ENCODE assay signal across 24 cellular contexts in genomic region chr15:93770788-93771187, GRCh38.
A peak's percentile ranks its signal among the peaks of the same experiment; 100 is the strongest.
DNase-seq lines count a peak whose midpoint lies in the region; ATAC-seq, FAIRE-seq and TF ChIP-seq lines count a peak whose summit lies in the region.
"Had no signal": no experiment of that assay in that cellular context is flagged by ENCODE, and none has a peak within 500 bp of the region (broad histone marks: within the 10 kb centered on the region; RNA-seq: fewer than 3 reads in every experiment).

No MANE protein-coding gene starts in this region.

- peaks cover 8% of the 10 kb centered on the region for H3K9me3 Mint-ChIP-seq in nephron

- no peak overlapping the region for H3K4me3 Mint-ChIP-seq in nephron
- H3K4me3 Mint-ChIP-seq: CD14-positive monocyte; CD4-positive, alpha-beta T cell; CD8-positive, alpha-beta memory T cell; HFFc6 had no signal

- H3K27me3 ChIP-seq in HepG2 (ENCODE audit: control insufficient read depth in 1 of 2, insufficient read depth in 2 of 2, low read length in 2 of 2) = no peaks in the 10 kb centered on the region
- H3K27me3 ChIP-seq in right lobe of liver = no peaks in the 10 kb centered on the region
- no peaks in the 10 kb centered on the region for H3K27me3 ChIP-seq in K562 (ENCODE audit: control insufficient read depth in 2 of 2, insufficient read depth in 2 of 2, low read length in 2 of 2)
- H3K27me3 ChIP-seq in esophagus squamous epithelium = no peaks in the 10 kb centered on the region
- H3K27me3 ChIP-seq: BE2C; BLaER1 treated with 17β-estradiol and CSF1 and Interleukin-3, amounts not matched to agents 10 nM and 100 nM had no signal

- H3K36me3 ChIP-seq in HepG2 (replicated peaks in 1 of 2; ENCODE audit: control insufficient read depth in 1 of 2, insufficient read depth in 2 of 2, low read length in 2 of 2) (no peaks in the 10 kb centered on the region), right lobe of liver (no peaks in the 10 kb centered on the region), K562 (ENCODE audit: control insufficient read depth, insufficient read depth, low read length) (no peaks in the 10 kb centered on the region), esophagus squamous epithelium (no peaks in the 10 kb centered on the region)
- H3K36me3 ChIP-seq: BE2C; BLaER1 treated with 17β-estradiol and CSF1 and Interleukin-3, amounts not matched to agents 10 nM and 100 nM; HAP-1 had no signal

- H3K4me1 Mint-ChIP-seq in nephron = peaks cover 20% of the 10 kb centered on the region
- H3K4me1 Mint-ChIP-seq: CD14-positive monocyte; CD8-positive, alpha-beta memory T cell had no signal

- in situ Hi-C loops in HepG2 (cut with HindIII; ENCODE audit: extremely low pct_ligation_motif_present, low pct_unique_long_range_greater_than_20kb) = no loop called here
- in situ Hi-C loops in K562 (cut with MboI) = no loop called here

- TF ChIP-seq POLR2A in HepG2 (IDR thresholded peaks at IDR 0.05; ENCODE audit: insufficient read depth in 1 of 2, low read depth in 2 of 2, low read length in 2 of 2) (no peak), right lobe of liver (IDR thresholded peaks at IDR 0.05) (no peak), K562 (conservative IDR thresholded peaks at IDR 0.05) (no peak), esophagus squamous epithelium (IDR thresholded peaks at IDR 0.05) (no peak)

- POLR2A ChIA-PET in HepG2 (lab: Yijun Ruan, JAX) (no interaction called here), K562 (lab: Yijun Ruan, JAX) (no interaction called here)

- H3K9me1 ChIP-seq in K562 (ENCODE audit: control insufficient read depth, insufficient read depth, low read length) = no peaks in the 10 kb centered on the region

- no peak for FAIRE-seq in HepG2 (lab: Jason Lieb, UNC)
- no peak for FAIRE-seq in K562 (lab: Jason Lieb, UNC)
- FAIRE-seq: D721Med, GM12878, GM19239, H54 had no signal

- ATAC-seq in HepG2 (no peak), right lobe of liver (no peak), K562 (no peak)
- ATAC-seq: GM12878 had no signal

- H3K9me3 ChIP-seq in HepG2 (ENCODE audit: low read length) (peaks cover 11% of the 10 kb centered on the region), right lobe of liver (no peaks in the 10 kb centered on the region), K562 (replicated peaks; ENCODE audit: control insufficient read depth, insufficient read depth, low read depth, low read length) (no peaks in the 10 kb centered on the region), esophagus squamous epithelium (no peaks in the 10 kb centered on the region)
- H3K9me3 ChIP-seq: BE2C, HAP-1 had no signal

- H2AFZ ChIP-seq in HepG2 (ENCODE audit: low read length) = no peak overlapping the region
- H2AFZ ChIP-seq in K562 (ENCODE audit: low read depth, low read length) = no peak overlapping the region

- H3K79me2 ChIP-seq in HepG2 (ENCODE audit: insufficient read depth, low read length) = no peaks in the 10 kb centered on the region
- no peaks in the 10 kb centered on the region for H3K79me2 ChIP-seq in K562 (ENCODE audit: control insufficient read depth, insufficient read depth, low read length)

- H3K27me3 Mint-ChIP-seq in nephron (ENCODE audit: low read depth) = no peaks in the 10 kb centered on the region

- TF ChIP-seq CTCF in HepG2 (CRISPR knock-in tag; IDR thresholded peaks at IDR 0.05) (no peak), right lobe of liver (IDR thresholded peaks at IDR 0.05) (no peak), K562 (IDR thresholded peaks at IDR 0.05 in 2 of 3, conservative IDR thresholded peaks at IDR 0.05 in 1 of 3; ENCODE audit: insufficient read depth in 2 of 3, low read depth in 1 of 3, low read length in 3 of 3) (no peak), esophagus squamous epithelium (IDR thresholded peaks at IDR 0.05) (no peak), nephron (IDR thresholded peaks at IDR 0.05; ENCODE audit: unreplicated experiment in 3 of 3) (no peak), GM20000 (IDR thresholded peaks at IDR 0.05; ENCODE audit: extremely low read depth, missing control alignments) (no peak)

- DNase-seq in HepG2 (ENCODE audit: low spot score) (no peak), right lobe of liver (no peak), K562 (ENCODE audit: extremely low read depth in 1 of 4, low spot score in 3 of 4) (no peak), esophagus squamous epithelium (lab: John Stamatoyannopoulos, UW) (no peak), posterior vena cava (ENCODE audit: low spot score) (no peak), SKM-1 (lab: John Stamatoyannopoulos, UW; ENCODE audit: unreplicated experiment) (no peak), GM20000 (ENCODE audit: low spot score) (no peak)
- DNase-seq: BE2C; CD4-positive, alpha-beta T cell; CD8-positive, alpha-beta memory T cell; DMS 273 treated with DMSO at 0.1 percent for 48 hours; DMS79; EL; GDM1; GOT3; HFFc6 had no signal

- H3K36me3 Mint-ChIP-seq in nephron (ENCODE audit: low read depth) = no peaks in the 10 kb centered on the region
- H3K36me3 Mint-ChIP-seq: CD14-positive monocyte had no signal

- TF ChIP-seq RAD21 in HepG2 (CRISPR knock-in tag; IDR thresholded peaks at IDR 0.05) = no peak
- TF ChIP-seq RAD21 in K562 (CRISPR knock-in tag; conservative IDR thresholded peaks at IDR 0.05 in 1 of 2, IDR thresholded peaks at IDR 0.05 in 1 of 2) = no peak

- H3K4me1 ChIP-seq in HepG2 (ENCODE audit: insufficient read depth, low read length) = no peaks in the 10 kb centered on the region
- no peaks in the 10 kb centered on the region for H3K4me1 ChIP-seq in right lobe of liver
- H3K4me1 ChIP-seq in K562 (replicated peaks in 1 of 2; ENCODE audit: control insufficient read depth in 2 of 2, insufficient read depth in 2 of 2, low read length in 2 of 2) = no peaks in the 10 kb centered on the region
- peaks cover 8 to 56% (median 13%) of the 10 kb centered on the region in 3 donors for H3K4me1 ChIP-seq in esophagus squamous epithelium
- H3K4me1 ChIP-seq: BE2C; BLaER1 treated with 17β-estradiol and CSF1 and Interleukin-3, amounts not matched to agents 10 nM and 100 nM; HAP-1 had no signal

- H3K27ac ChIP-seq in HepG2 (ENCODE audit: extremely low read length, insufficient read depth, low read length) = no peak overlapping the region
- no peak overlapping the region for H3K27ac ChIP-seq in right lobe of liver
- no peak overlapping the region for H3K27ac ChIP-seq in K562 (ENCODE audit: extremely low read depth, low read depth, low read length)
- peak overlapping the region in 3 of 4 donors; percentile 46 to 69 (median 69) for H3K27ac ChIP-seq in esophagus squamous epithelium
- H3K27ac ChIP-seq: BLaER1 treated with 17β-estradiol and CSF1 and Interleukin-3, amounts not matched to agents 10 nM and 100 nM had no signal

- no peak overlapping the region for H3K9ac ChIP-seq in HepG2 (ENCODE audit: insufficient read depth, low read depth, low read length)
- H3K9ac ChIP-seq in K562 (ENCODE audit: insufficient read depth in 1 of 2, low read depth in 2 of 2, low read length in 2 of 2) = no peak overlapping the region
- H3K9ac ChIP-seq: BLaER1 treated with 17β-estradiol and CSF1 and Interleukin-3, amounts not matched to agents 10 nM and 100 nM had no signal

- intact Hi-C loops in HepG2 (cut with micrococcal nuclease; ENCODE audit: unreplicated experiment) = no loop called here
- intact Hi-C loops in right lobe of liver (cut with DNase I) = no loop called here
- intact Hi-C loops in K562 (cut with micrococcal nuclease) = no loop called here
- intact Hi-C loops in esophagus squamous epithelium (cut with DNase I) = no loop called here
- intact Hi-C loops in posterior vena cava (cut with DNase I) = no loop called here

- TF ChIP-seq EP300 in HepG2 (IDR thresholded peaks at IDR 0.05; ENCODE audit: low read depth in 2 of 2, low read length in 2 of 2) = no peak
- TF ChIP-seq EP300 in HepG2 (CRISPR knock-in tag; IDR thresholded peaks at IDR 0.05; ENCODE audit: borderline replicate concordance) = no peak
- no peak for TF ChIP-seq EP300 in K562 (IDR thresholded peaks at IDR 0.05; ENCODE audit: low read length)

- H3K4me2 ChIP-seq in HepG2 (ENCODE audit: low read depth, low read length) (no peak overlapping the region), K562 (ENCODE audit: insufficient read depth, low read length) (no peak overlapping the region)
- H3K4me2 ChIP-seq: BLaER1 treated with 17β-estradiol and CSF1 and Interleukin-3, amounts not matched to agents 10 nM and 100 nM had no signal

- no peaks in the 10 kb centered on the region for H4K20me1 ChIP-seq in HepG2 (ENCODE audit: insufficient read depth, low read length)
- no peaks in the 10 kb centered on the region for H4K20me1 ChIP-seq in K562 (replicated peaks; ENCODE audit: control insufficient read depth, insufficient read depth, low read length)
- H4K20me1 ChIP-seq: BLaER1 treated with 17β-estradiol and CSF1 and Interleukin-3, amounts not matched to agents 10 nM and 100 nM had no signal

- H3K4me3 ChIP-seq in HepG2 (replicated peaks in 1 of 3; ENCODE audit: insufficient read depth in 1 of 3, low read depth in 2 of 3, low read length in 3 of 3) = no peak overlapping the region
- H3K4me3 ChIP-seq in right lobe of liver = no peak overlapping the region
- H3K4me3 ChIP-seq in K562 = no peak overlapping the region
- H3K4me3 ChIP-seq in esophagus squamous epithelium = no peak overlapping the region
- H3K4me3 ChIP-seq: BLaER1 treated with 17β-estradiol and CSF1 and Interleukin-3, amounts not matched to agents 10 nM and 100 nM; GM12878; HAP-1 had no signal

- BruUV-seq in HepG2 (replicated peaks; lab: Mats Ljungman, UMichigan) (no TSS peak), K562 (replicated peaks; lab: Mats Ljungman, UMichigan) (no TSS peak)

- 0% methylated on average over 1 of the region's 1 CpG for WGBS in HepG2 (ENCODE audit: low lambda C conversion rate)
- WGBS in right lobe of liver (ENCODE audit: insufficient coverage, low coverage, low lambda C conversion rate, missing lambda C conversion rate) = 27% methylated on average over 1 of the region's 1 CpG
- WGBS in K562 (ENCODE audit: insufficient coverage, low coverage, missing lambda C conversion rate) = 0% methylated on average over 1 of the region's 1 CpG
- 8 to 11% methylated on average over 1 of the region's 1 CpG for WGBS in esophagus squamous epithelium, 2 donors

- peak overlapping the region in 2 of 3 experiments; percentile 0 to 12 for H3K27ac Mint-ChIP-seq in nephron
- H3K27ac Mint-ChIP-seq: CD14-positive monocyte; CD4-positive, alpha-beta T cell; CD8-positive, alpha-beta memory T cell; HFFc6 had no signal

- CTCF ChIA-PET in HepG2 (lab: Yijun Ruan, JAX; ENCODE audit: low intra/inter-chr PET ratio, low total read pairs) (no interaction called here), K562 (lab: Yijun Ruan, JAX; ENCODE audit: low intra/inter-chr PET ratio) (no interaction called here)

TF ChIP-seq in HepG2, 621 proteins besides CTCF, POLR2A, EP300 and RAD21 (continues in another document):
- TF ChIP-seq ZNF83 (CRISPR knock-in tag; IDR thresholded peaks at IDR 0.05; ENCODE audit: borderline replicate concordance) = no peak
- peak; percentile 62 to 82; a peak in 3 of 4 replicates for TF ChIP-seq MAFK (conservative IDR thresholded peaks at IDR 0.05 in 1 of 2, IDR thresholded peaks at IDR 0.05 in 1 of 2; ENCODE audit: low read length in 2 of 2)
- no peak for TF ChIP-seq CHD4 (IDR thresholded peaks at IDR 0.05; ENCODE audit: borderline replicate concordance, low read length)

TF ChIP-seq in K562, 482 proteins besides CTCF, POLR2A, EP300 and RAD21:
- 0 out of 2 replicates have a peak, but pooled peaks have one; percentile 17 for TF ChIP-seq MAFF (IDR thresholded peaks at IDR 0.05; ENCODE audit: low read length)
- peak; percentile 12; the same call in 1 of the 2 replicates for TF ChIP-seq ZNF316 (IDR thresholded peaks at IDR 0.05)
- no peak for TF ChIP-seq EHMT2 (IDR thresholded peaks at IDR 0.05)
TF ChIP-seq in K562: peak in this region for 2.

Comparison
In these comparisons a context has a peak if more than half of its experiments do, and no peak if none do; other contexts are left out.
1. H3K27ac ChIP-seq: peak in esophagus squamous epithelium (3 of 4); none in HepG2 (single experiment), right lobe of liver (0 of 3) and K562 (single experiment).
2. Of the 241 proteins assayed by ChIP-seq in both HepG2 and K562: peak only in HepG2: MAFK; only in K562: none; in both: MAFF; in neither: 239.